11 cellular contexts compared by ENCODE assay signal in the genomic region with DNA sequence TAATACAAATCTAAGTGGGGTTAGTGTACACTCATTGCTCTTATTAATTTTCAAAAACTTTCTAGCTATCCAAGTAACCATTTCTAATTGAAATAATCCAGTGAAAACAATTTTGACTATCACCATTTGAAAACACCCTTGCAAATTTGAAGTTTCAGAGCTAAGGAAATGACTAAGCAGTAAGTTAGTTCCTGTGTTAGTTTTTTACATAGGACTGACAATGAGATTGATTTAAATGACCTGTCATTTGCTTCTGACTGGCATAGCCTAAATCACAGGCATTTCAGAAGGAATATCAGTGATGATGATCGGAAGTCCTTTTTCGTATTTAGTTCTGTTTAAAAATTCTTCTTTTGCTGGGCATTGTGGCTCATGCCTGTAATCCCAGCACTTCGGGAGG. TPM values are rescaled to one million over a fixed set of nuclear protein-coding genes. Genes with fewer than 3 reads are reported as not detected.
DNase-seq lines count a peak whose midpoint lies in the region; ATAC-seq, FAIRE-seq and TF ChIP-seq lines count a peak whose summit lies in the region.
"Had no signal": no experiment of that assay in that cellular context is flagged by ENCODE, and none has a peak within 500 bp of the region (broad histone marks: within the 10 kb centered on the region; RNA-seq: fewer than 3 reads in every experiment).

No MANE protein-coding gene starts in this region.

- peaks cover 55% of the 10 kb centered on the region for H3K4me1 ChIP-seq in CD8-positive, alpha-beta T cell (ENCODE audit: insufficient read depth, low read length)
- H3K4me1 ChIP-seq in HUES48 (ENCODE audit: control insufficient read depth, insufficient read depth, low read length) (peaks cover 15% of the 10 kb centered on the region), lower lobe of right lung (peaks cover 40% of the 10 kb centered on the region), ovary (ENCODE audit: insufficient read depth) (peaks cover 4% of the 10 kb centered on the region)

- no peaks in the 10 kb centered on the region for H3K9me3 ChIP-seq in CD8-positive, alpha-beta T cell (ENCODE audit: low read length)
- H3K9me3 ChIP-seq in HUES48 (ENCODE audit: control insufficient read depth, insufficient read depth, low read length) (no peaks in the 10 kb centered on the region), lower lobe of right lung (no peaks in the 10 kb centered on the region), ovary (no peaks in the 10 kb centered on the region)

- TF ChIP-seq EP300 in ovary (IDR thresholded peaks at IDR 0.05): no peak

- no peak for TF ChIP-seq CTCF in CD8-positive, alpha-beta T cell (IDR thresholded peaks at IDR 0.05)
- TF ChIP-seq CTCF in lower lobe of right lung (IDR thresholded peaks at IDR 0.05) (no peak), ovary (IDR thresholded peaks at IDR 0.05) (no peak)

- TF ChIP-seq POLR2A in ovary (IDR thresholded peaks at IDR 0.05): no peak

- H3K4me1 Mint-ChIP-seq in CD8-positive, alpha-beta T cell (ENCODE audit: low read depth): peaks cover 81% of the 10 kb centered on the region
- peaks cover 63% of the 10 kb centered on the region for H3K4me1 Mint-ChIP-seq in activated CD8-positive, alpha-beta T cell treated with anti-CD3 and anti-CD28 coated beads, Interleukin-2, amount 10 ng/mL, durations not matched to agents 7 days and 5 days (ENCODE audit: low read depth)

- no peaks in the 10 kb centered on the region for H3K9me3 Mint-ChIP-seq in CD8-positive, alpha-beta T cell
- H3K9me3 Mint-ChIP-seq in activated CD8-positive, alpha-beta T cell treated with anti-CD3 and anti-CD28 coated beads, Interleukin-2, amount 10 ng/mL, durations not matched to agents 7 days and 5 days (ENCODE audit: insufficient read depth): no peaks in the 10 kb centered on the region

- no peak overlapping the region for H3K4me3 ChIP-seq in CD8-positive, alpha-beta T cell (ENCODE audit: low read depth, low read length)
- H3K4me3 ChIP-seq in HUES48 (ENCODE audit: low read depth, low read length) (no peak overlapping the region), lower lobe of right lung (no peak overlapping the region), ovary (no peak overlapping the region)

- peak overlapping the region; percentile 70 for H3K27ac Mint-ChIP-seq in CD8-positive, alpha-beta T cell
- peak overlapping the region; percentile 54 for H3K27ac Mint-ChIP-seq in activated CD8-positive, alpha-beta T cell treated with anti-CD3 and anti-CD28 coated beads, Interleukin-2, amount 10 ng/mL, durations not matched to agents 7 days and 5 days

- H3K27me3 ChIP-seq in CD8-positive, alpha-beta T cell (ENCODE audit: insufficient read depth, low read length): no peaks in the 10 kb centered on the region
- no peaks in the 10 kb centered on the region for H3K27me3 ChIP-seq in HUES48 (ENCODE audit: control insufficient read depth, insufficient read depth, low read length)
- no peaks in the 10 kb centered on the region for H3K27me3 ChIP-seq in lower lobe of right lung (ENCODE audit: low read depth)
- H3K27me3 ChIP-seq in ovary: no peaks in the 10 kb centered on the region

- ATAC-seq in CD8-positive, alpha-beta T cell: peak; percentile 29
- no peak for ATAC-seq in activated CD8-positive, alpha-beta T cell treated with anti-CD3 and anti-CD28 coated beads, Interleukin-2, amount 10 ng/mL, durations not matched to agents 7 days and 5 days
- ATAC-seq in lower lobe of right lung (no peak), GM19023 (IDR thresholded peaks at IDR 0.05; ENCODE audit: unreplicated experiment) (no peak), GM18861 (IDR thresholded peaks at IDR 0.05; ENCODE audit: unreplicated experiment) (no peak)

- WGBS in ovary, 3 donors: 86 to 97% (median 96%) methylated on average over 3 of the region's 3 CpGs

- no peak overlapping the region for H3K9ac ChIP-seq in HUES48 (ENCODE audit: low read depth, low read length)

- no peak for FAIRE-seq in frontal cortex (lab: Jason Lieb, UNC)
- FAIRE-seq: G401.6, TTC549 had no signal

- H3K36me3 ChIP-seq in CD8-positive, alpha-beta T cell (ENCODE audit: insufficient read depth, low read length): peaks cover 31% of the 10 kb centered on the region
- peaks cover 45% of the 10 kb centered on the region for H3K36me3 ChIP-seq in HUES48 (ENCODE audit: control insufficient read depth, insufficient read depth, low read length)
- peaks cover 34% of the 10 kb centered on the region for H3K36me3 ChIP-seq in lower lobe of right lung
- H3K36me3 ChIP-seq in ovary: no peaks in the 10 kb centered on the region

- no peak for DNase-seq in CD8-positive, alpha-beta T cell
- no peak for DNase-seq in activated CD8-positive, alpha-beta T cell treated with anti-CD3 and anti-CD28 coated beads, Interleukin-2, amount 10 ng/mL, durations not matched to agents 7 days and 5 days
- no peak for DNase-seq in lower lobe of right lung
- no peak for DNase-seq in frontal cortex (ENCODE audit: low spot score in 2 of 2)
- DNase-seq in ovary: no peak
- DNase-seq: caudate nucleus had no signal

- no peaks in the 10 kb centered on the region for H3K27me3 Mint-ChIP-seq in CD8-positive, alpha-beta T cell (ENCODE audit: low read depth)
- no peaks in the 10 kb centered on the region for H3K27me3 Mint-ChIP-seq in activated CD8-positive, alpha-beta T cell treated with anti-CD3 and anti-CD28 coated beads, Interleukin-2, amount 10 ng/mL, durations not matched to agents 7 days and 5 days (ENCODE audit: low read depth)

- H3K27ac ChIP-seq in CD8-positive, alpha-beta T cell (ENCODE audit: low read depth, low read length): no peak overlapping the region
- H3K27ac ChIP-seq in HUES48 (ENCODE audit: low read depth, low read length) (peak overlapping the region; percentile 63), lower lobe of right lung (peak overlapping the region; percentile 32), ovary (no peak overlapping the region)

- intact Hi-C loops in CD8-positive, alpha-beta T cell (cut with DNase I, micrococcal nuclease): loop anchor here (1.0 to 5.0 kb wide), 4 partner anchors 13 to 36 kb away; a partner anchor contains a TSS
- intact Hi-C loops in lower lobe of right lung (cut with DNase I): no loop called here
- intact Hi-C loops in ovary (cut with DNase I): no loop called here

- H3K4me3 Mint-ChIP-seq in CD8-positive, alpha-beta T cell: peak overlapping the region; percentile 54
- H3K4me3 Mint-ChIP-seq in activated CD8-positive, alpha-beta T cell treated with anti-CD3 and anti-CD28 coated beads, Interleukin-2, amount 10 ng/mL, durations not matched to agents 7 days and 5 days: peak overlapping the region; percentile 2

- CTCF ChIA-PET in CD8-positive, alpha-beta T cell (lab: Charles Lee): no interaction called here
- CTCF ChIA-PET in activated CD8-positive, alpha-beta T cell treated with anti-CD3 and anti-CD28 coated beads, Interleukin-2, amount 10 ng/mL, durations not matched to agents 7 days and 5 days (lab: Charles Lee): interaction anchor here (0.7 to 2.3 kb wide), 6 partner anchors 17 to 806 kb away, joined by 3 to 7 read pairs (median 4); no protein-coding TSS in a partner anchor

- H3K36me3 Mint-ChIP-seq in CD8-positive, alpha-beta T cell: peaks cover 69% of the 10 kb centered on the region
- H3K36me3 Mint-ChIP-seq in activated CD8-positive, alpha-beta T cell treated with anti-CD3 and anti-CD28 coated beads, Interleukin-2, amount 10 ng/mL, durations not matched to agents 7 days and 5 days (ENCODE audit: low read depth): peaks cover 69% of the 10 kb centered on the region

- POLR2A ChIA-PET in CD8-positive, alpha-beta T cell (lab: Charles Lee): interaction anchor here (0.9 to 2.3 kb wide), 3 partner anchors 12 to 26 kb away, joined by 3 to 11 read pairs (median 3); no protein-coding TSS in a partner anchor
- POLR2A ChIA-PET in activated CD8-positive, alpha-beta T cell treated with anti-CD3 and anti-CD28 coated beads, Interleukin-2, amount 10 ng/mL, durations not matched to agents 7 days and 5 days (lab: Charles Lee): interaction anchor here (0.8 to 1.6 kb wide), 4 partner anchors 18 to 44 kb away, joined by 3 to 7 read pairs (median 4); no protein-coding TSS in a partner anchor

RNA-seq across cellular contexts. Expression of a gene that starts 27.0 kb away (rescaled TPM):
- 100 to 1,000 TPM; 253 to 259 TPM for total RNA-seq in CD8-positive, alpha-beta T cell
- total RNA-seq in activated CD8-positive, alpha-beta T cell treated with anti-CD3 and anti-CD28 coated beads, Interleukin-2, amount 10 ng/mL, durations not matched to agents 7 days and 5 days: 100 to 1,000 TPM; 159 to 164 TPM
- total RNA-seq in lower lobe of right lung: 73.4 TPM
- total RNA-seq in frontal cortex: 37.5 TPM
- 10 to 100 TPM; 17.3 to 27.5 (median 19.6) TPM for total RNA-seq in ovary
- polyA plus RNA-seq in ovary: 10 to 100 TPM in 1 of 2 donors, 1 to 10 TPM in 1; 8.3 to 25.9 TPM

RNA-seq across cellular contexts. Expression of a gene that starts 33.1 kb away (rescaled TPM):
- 10 to 100 TPM; 11.9 to 12.4 TPM for total RNA-seq in CD8-positive, alpha-beta T cell
- 10 to 100 TPM; 20.2 to 20.3 TPM for total RNA-seq in activated CD8-positive, alpha-beta T cell treated with anti-CD3 and anti-CD28 coated beads, Interleukin-2, amount 10 ng/mL, durations not matched to agents 7 days and 5 days
- total RNA-seq in lower lobe of right lung: 12.8 TPM
- 3.7 TPM for total RNA-seq in frontal cortex
- 10 to 100 TPM; 12.3 to 39.8 (median 26.2) TPM for total RNA-seq in ovary
- 10 to 100 TPM; 20.1 to 60.7 TPM for polyA plus RNA-seq in ovary

Comparison
In these comparisons a context has a peak if more than half of its experiments do, and no peak if none do; other contexts are left out.
1. H3K27ac ChIP-seq: peak in HUES48 (single experiment) and lower lobe of right lung (single experiment); none in CD8-positive, alpha-beta T cell (single experiment) and ovary (0 of 2).
2. intact Hi-C loops: an anchor here in CD8-positive, alpha-beta T cell (1.0 to 5.0 kb wide); none called in lower lobe of right lung and ovary.